In the genomic region with DNA sequence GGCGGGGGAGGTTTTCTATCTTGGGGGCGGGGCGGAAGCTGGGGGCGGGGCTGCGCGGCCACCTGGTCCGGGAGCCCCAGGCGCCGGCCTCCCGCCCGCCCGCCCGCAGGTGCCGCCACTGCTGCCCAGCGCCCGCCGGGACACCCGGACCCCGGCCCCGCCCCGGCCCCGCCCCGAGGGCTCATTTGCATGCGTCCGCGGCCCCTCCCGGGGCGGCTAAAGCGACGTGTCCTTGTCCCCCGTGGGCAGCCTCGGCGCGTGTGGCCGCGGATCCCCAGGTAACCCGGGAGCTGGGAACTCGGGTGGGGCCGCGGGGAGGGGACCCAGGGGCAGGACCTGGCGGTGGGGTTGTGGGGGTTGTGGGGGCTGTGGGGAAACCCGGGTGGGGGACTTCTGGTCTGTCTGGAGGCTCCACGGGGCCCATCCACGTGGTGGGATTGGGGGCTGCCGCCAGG, we compare ENCODE assay signal across 8 cellular contexts. TPM values are rescaled to one million over a fixed set of nuclear protein-coding genes. Genes with fewer than 3 reads are reported as not detected.
DNase-seq lines count a peak whose midpoint lies in the region; ATAC-seq, FAIRE-seq and TF ChIP-seq lines count a peak whose summit lies in the region.

A gene (plus strand): TSS at position 219 of the 455 bp plus-strand sequence. CDS start 871 bp downstream, outside the sequence.

- H3K4me1 ChIP-seq in keratinocyte (ENCODE audit: control insufficient read depth, extremely low read depth, insufficient read depth, low read length): no peaks in the 10 kb centered on the region

- peaks cover 0 to 4% of the 10 kb centered on the region in 2 experiments for H3K36me3 ChIP-seq in keratinocyte (ENCODE audit: control insufficient read depth in 2 of 2, extremely low read depth in 1 of 2, insufficient read depth in 2 of 2, low read length in 2 of 2)

- peak within 1 kb of the TSS; percentile 34 for H3K4me3 ChIP-seq in astrocyte of the cerebellum (ENCODE audit: low read depth, low read length)
- peak within 1 kb of the TSS in 2 of 3 experiments; percentile 22 for H3K4me3 ChIP-seq in keratinocyte (ENCODE audit: control insufficient read depth in 2 of 3, extremely low read depth in 1 of 3, insufficient read depth in 2 of 3, low read depth in 1 of 3, low read length in 3 of 3)

- dilution Hi-C loops in keratinocyte (cut with MboI; ENCODE audit: extremely low pct_ligation_motif_present, low sequenced_read_pairs): no loop called here

- peak; percentile 39 for ATAC-seq in stimulated activated naive CD8-positive, alpha-beta T cell treated with anti-CD3 and anti-CD28 coated beads, Interleukin-15, amount 100 ng/mL, for 72 hours
- ATAC-seq in HG03039 (IDR thresholded peaks at IDR 0.05; ENCODE audit: unreplicated experiment): no peak
- ATAC-seq in HG03108 (IDR thresholded peaks at IDR 0.05; ENCODE audit: unreplicated experiment): no peak

- H2AFZ ChIP-seq in keratinocyte (ENCODE audit: control insufficient read depth, low read length): no peak within 1 kb of the TSS

- H3K9me3 Mint-ChIP-seq in stimulated activated naive CD8-positive, alpha-beta T cell treated with anti-CD3 and anti-CD28 coated beads, Interleukin-15, amount 100 ng/mL, for 72 hours: no peaks in the 10 kb centered on the region

- peaks cover 24% of the 10 kb centered on the region for H3K4me1 Mint-ChIP-seq in stimulated activated naive CD8-positive, alpha-beta T cell treated with anti-CD3 and anti-CD28 coated beads, Interleukin-15, amount 100 ng/mL, for 72 hours

- peak within 1 kb of the TSS; percentile 54 to 69 for H3K4me3 Mint-ChIP-seq in stimulated activated naive CD8-positive, alpha-beta T cell treated with anti-CD3 and anti-CD28 coated beads, Interleukin-15, amount 100 ng/mL, for 72 hours

- no peaks in the 10 kb centered on the region for H3K79me2 ChIP-seq in keratinocyte (ENCODE audit: control insufficient read depth, insufficient read depth, low read length)

- peak; percentile 65 for DNase-seq in NCI-H748 (lab: John Stamatoyannopoulos, UW; ENCODE audit: unreplicated experiment)
- DNase-seq in NCI-H748 treated with DMSO at 0.1 percent for 48 hours (lab: John Stamatoyannopoulos, UW): no peak
- DNase-seq in NCI-H2196 treated with DMSO at 0.1 percent for 48 hours (lab: John Stamatoyannopoulos, UW; ENCODE audit: unreplicated experiment): peak; percentile 39
- DNase-seq in astrocyte of the cerebellum (ENCODE audit: low read depth): no peak
- DNase-seq in keratinocyte (ENCODE audit: low read depth, low spot score): no peak
- no peak for DNase-seq in stimulated activated naive CD8-positive, alpha-beta T cell treated with anti-CD3 and anti-CD28 coated beads, Interleukin-15, amount 100 ng/mL, for 72 hours

- TF ChIP-seq CTCF in astrocyte of the cerebellum (IDR thresholded peaks at IDR 0.05; ENCODE audit: low read depth, low read length, missing control alignments) (no peak), keratinocyte (optimal IDR thresholded peaks at IDR 0.05 in 1 of 3, IDR thresholded peaks at IDR 0.05 in 1 of 3, conservative IDR thresholded peaks at IDR 0.05 in 1 of 3; ENCODE audit: extremely low read depth in 1 of 3, insufficient read depth in 2 of 3, low read length in 3 of 3) (no peak)

- H3K9ac ChIP-seq in keratinocyte (ENCODE audit: control insufficient read depth, extremely low read depth, insufficient read depth, low read length): no peak within 1 kb of the TSS

- H3K27ac Mint-ChIP-seq in stimulated activated naive CD8-positive, alpha-beta T cell treated with anti-CD3 and anti-CD28 coated beads, Interleukin-15, amount 100 ng/mL, for 72 hours: peak within 1 kb of the TSS in 1 of 2 donors; percentile 82

- H4K20me1 ChIP-seq in keratinocyte (ENCODE audit: control insufficient read depth, extremely low read depth, insufficient read depth, low read length): no peaks in the 10 kb centered on the region

- no peaks in the 10 kb centered on the region for H3K27me3 ChIP-seq in keratinocyte (ENCODE audit: control insufficient read depth, extremely low read depth, insufficient read depth, low read length)

- no peaks in the 10 kb centered on the region for H3K9me1 ChIP-seq in keratinocyte (ENCODE audit: control insufficient read depth, extremely low read depth, insufficient read depth, low read length)

- H3K9me3 ChIP-seq in keratinocyte (ENCODE audit: control insufficient read depth, low read depth, low read length): no peaks in the 10 kb centered on the region

- no peak for FAIRE-seq in keratinocyte (lab: Jason Lieb, UNC)

- in situ Hi-C loops in astrocyte of the cerebellum (cut with HindIII; ENCODE audit: low sequenced_read_pairs): no loop called here

- no peak within 1 kb of the TSS for H3K4me2 ChIP-seq in keratinocyte (ENCODE audit: control insufficient read depth, extremely low read depth, insufficient read depth, low read depth, low read length)

- H3K27me3 Mint-ChIP-seq in stimulated activated naive CD8-positive, alpha-beta T cell treated with anti-CD3 and anti-CD28 coated beads, Interleukin-15, amount 100 ng/mL, for 72 hours: no peaks in the 10 kb centered on the region

- H3K27ac ChIP-seq in keratinocyte (ENCODE audit: control insufficient read depth, insufficient read depth, low read length): no peak within 1 kb of the TSS

RNA-seq across cellular contexts. Expression of the gene that starts here (rescaled TPM):
- polyA plus RNA-seq in keratinocyte: not detected in 3 replicates
- not detected for polyA plus RNA-seq in keratinocyte (2011; ENCODE audit: low read depth)
- not detected in 2 replicates for polyA plus RNA-seq in keratinocyte (2011; cell fraction: cytosol; rRNA removed)
- polyA plus RNA-seq in keratinocyte (2011; cell fraction: nucleus; rRNA removed): not detected in 2 replicates
- 0.17 TPM in 1 of 2 replicates, not detected in the other for polyA plus RNA-seq in keratinocyte (2012; ENCODE audit: low replicate concordance)
- polyA minus RNA-seq in keratinocyte: not detected in 3 replicates
- not detected for polyA minus RNA-seq in keratinocyte (2011; cell fraction: cytosol; rRNA and poly(A)+ RNA removed)
- polyA minus RNA-seq in keratinocyte (2011; cell fraction: nucleus; rRNA and poly(A)+ RNA removed): not detected in 2 replicates

Comparison
In these comparisons a context has a peak if more than half of its experiments do, and no peak if none do; other contexts are left out.
1. DNase-seq: peak in NCI-H748 (single experiment) and NCI-H2196 treated with DMSO at 0.1 percent for 48 hours (single experiment); none in NCI-H748 treated with DMSO at 0.1 percent for 48 hours (single experiment), astrocyte of the cerebellum (single experiment), keratinocyte (single experiment) and stimulated activated naive CD8-positive, alpha-beta T cell treated with anti-CD3 and anti-CD28 coated beads, Interleukin-15, amount 100 ng/mL, for 72 hours (0 of 2).